1 cellular context compared by ENCODE assay signal in genomic region chr3:24958910-24959447, GRCh38.
TF ChIP-seq lines count a peak whose summit lies in the region.

No MANE protein-coding gene starts in this region.

TF ChIP-seq in SK-N-SH, 30 proteins besides CTCF, POLR2A, EP300 and RAD21 (continued from another document):
- TF ChIP-seq REST (IDR thresholded peaks at IDR 0.05; ENCODE audit: low read depth, low read length): no peak
- TF ChIP-seq CHD2 (IDR thresholded peaks at IDR 0.05; ENCODE audit: low read length, partially characterized antibody): peak; percentile 20
- peak; percentile 70 for TF ChIP-seq RCOR1 (IDR thresholded peaks at IDR 0.05; ENCODE audit: low read length)
